29 cellular contexts compared by ENCODE assay signal in genomic region chr17:80445152-80446110, GRCh38. TPM values are rescaled to one million over a fixed set of nuclear protein-coding genes. Genes with fewer than 3 reads are reported as not detected.
DNase-seq lines count a peak whose midpoint lies in the region; TF ChIP-seq lines count a peak whose summit lies in the region.
"Had no signal": no experiment of that assay in that cellular context is flagged by ENCODE, and none has a peak within 500 bp of the region (broad histone marks: within the 10 kb centered on the region; RNA-seq: fewer than 3 reads in every experiment).

No MANE protein-coding gene starts in this region.

- peaks cover 26% of the 10 kb centered on the region for H3K4me1 Mint-ChIP-seq in glutamatergic neuron (ENCODE audit: low read depth, unreplicated experiment)
- H3K4me1 Mint-ChIP-seq: activated T-helper 17 cell treated with anti-CD3 and anti-CD28 coated beads, Interleukin-2, amount 50 U/mL, for 72 hours; IgD-negative memory B cell; natural killer cell had no signal

- DNase-seq in D341Med (ENCODE audit: low spot score), result peak; percentile 70
- DNase-seq in NB4 (ENCODE audit: low read depth), result peak; percentile 31
- peak; percentile 13 for DNase-seq in NCI-H82 treated with DMSO at 0.1 percent for 48 hours (lab: John Stamatoyannopoulos, UW; ENCODE audit: unreplicated experiment)
- DNase-seq in glutamatergic neuron, result peak; percentile 63
- DNase-seq in iPS-NIHi11 (ENCODE audit: low spot score), result no peak
- no peak for DNase-seq in activated CD4-positive, alpha-beta T cell treated with anti-CD3 and anti-CD28 coated beads for 1 hour
- DNase-seq in GDM1 (lab: John Stamatoyannopoulos, UW), result no peak
- no peak for DNase-seq in OCI-M2 (lab: John Stamatoyannopoulos, UW; ENCODE audit: unreplicated experiment)
- DNase-seq: activated CD8-positive, alpha-beta T cell treated with anti-CD3 and anti-CD28 coated beads for 36 hours; activated naive CD4-positive, alpha-beta T cell treated with anti-CD3 and anti-CD28 coated beads, Interleukin-2, amount 50 U/mL, for 16 hours; Caco-2; colonic mucosa; effector memory CD4-positive, alpha-beta T cell; GOT3; lower lobe of right lung; natural killer cell; NCI-H1092 treated with DMSO at 0.1 percent for 48 hours; NCI-H2029 treated with DMSO at 0.1 percent for 48 hours; NCI-H510A treated with DMSO at 0.1 percent for 48 hours; stimulated activated CD4-positive, alpha-beta T cell treated with anti-CD3 and anti-CD28 coated beads, Interleukin-2, amount 100 ng/mL, for 24 hours had no signal

- H3K27me3 Mint-ChIP-seq in glutamatergic neuron (ENCODE audit: unreplicated experiment), result peaks cover 7% of the 10 kb centered on the region

- H3K27ac Mint-ChIP-seq in glutamatergic neuron (ENCODE audit: unreplicated experiment), result peak overlapping the region; percentile 12
- H3K27ac Mint-ChIP-seq: activated CD8-positive, alpha-beta T cell treated with anti-CD3 and anti-CD28 coated beads for 36 hours; activated T-helper 17 cell treated with anti-CD3 and anti-CD28 coated beads, Interleukin-2, amount 50 U/mL, for 72 hours; IgD-negative memory B cell; natural killer cell; T-helper 1 cell treated with Interleukin-12 subunit alpha and Interleukin-12 subunit beta and Interleukin-4 antibody, amounts not matched to agents 30 μg/mL and 1 μg/mL, for 36 hours had no signal

- no peaks in the 10 kb centered on the region for H3K36me3 Mint-ChIP-seq in glutamatergic neuron (ENCODE audit: unreplicated experiment)
- H3K36me3 Mint-ChIP-seq: natural killer cell had no signal

- H3K4me3 ChIP-seq in NB4 (ENCODE audit: low read depth, low read length), result no peak overlapping the region
- H3K4me3 ChIP-seq: BLaER1 treated with 17β-estradiol and CSF1 and Interleukin-3, amounts not matched to agents 10 nM and 100 nM; colonic mucosa; lower lobe of right lung; smooth muscle cell; upper lobe of left lung had no signal

- TF ChIP-seq POLR2A in NB4 (IDR thresholded peaks at IDR 0.05; ENCODE audit: extremely low read depth, insufficient read length), result no peak

- TF ChIP-seq CTCF in NB4 (IDR thresholded peaks at IDR 0.05; ENCODE audit: low read depth, low read length) (no peak), glutamatergic neuron (IDR thresholded peaks at IDR 0.05; ENCODE audit: partially characterized antibody, unreplicated experiment) (no peak)

- no peak overlapping the region for H3K4me3 Mint-ChIP-seq in glutamatergic neuron (ENCODE audit: unreplicated experiment)
- H3K4me3 Mint-ChIP-seq: activated CD8-positive, alpha-beta T cell treated with anti-CD3 and anti-CD28 coated beads for 36 hours; activated T-helper 17 cell treated with anti-CD3 and anti-CD28 coated beads, Interleukin-2, amount 50 U/mL, for 72 hours; natural killer cell; T-helper 1 cell treated with Interleukin-12 subunit alpha and Interleukin-12 subunit beta and Interleukin-4 antibody, amounts not matched to agents 30 μg/mL and 1 μg/mL, for 36 hours had no signal

- H3K9me3 Mint-ChIP-seq in glutamatergic neuron (ENCODE audit: unreplicated experiment), result peaks cover 6% of the 10 kb centered on the region
- H3K9me3 Mint-ChIP-seq: activated CD8-positive, alpha-beta T cell treated with anti-CD3 and anti-CD28 coated beads for 36 hours; activated T-helper 17 cell treated with anti-CD3 and anti-CD28 coated beads, Interleukin-2, amount 50 U/mL, for 72 hours; IgD-negative memory B cell; natural killer cell; T-helper 1 cell treated with Interleukin-12 subunit alpha and Interleukin-12 subunit beta and Interleukin-4 antibody, amounts not matched to agents 30 μg/mL and 1 μg/mL, for 36 hours had no signal

RNA-seq across cellular contexts. Expression of gene ENDOV, which starts 30.5 kb away (rescaled TPM):
- total RNA-seq in glutamatergic neuron (ENCODE audit: unreplicated experiment), result 42.1 TPM

RNA-seq across cellular contexts. Expression of gene NPTX1, which starts 31.0 kb away (rescaled TPM):
- total RNA-seq in glutamatergic neuron (ENCODE audit: unreplicated experiment), result 18.1 TPM
- total RNA-seq: epithelial cell of proximal tubule, kidney epithelial cell, renal cortical epithelial cell had no signal

Comparison
In these comparisons a context has a peak if more than half of its experiments do, and no peak if none do; other contexts are left out.
1. DNase-seq: peak in D341Med (single experiment), NB4 (single experiment), NCI-H82 treated with DMSO at 0.1 percent for 48 hours (single experiment) and glutamatergic neuron (single experiment); none in iPS-NIHi11 (single experiment), activated CD4-positive, alpha-beta T cell treated with anti-CD3 and anti-CD28 coated beads for 1 hour (single experiment), GDM1 (single experiment) and OCI-M2 (single experiment).